ENCODE assay signal across 19 cellular contexts in genomic region chr7:18224138-18224537, GRCh38.
"Had no signal": no experiment of that assay in that cellular context is flagged by ENCODE, and none has a peak within 500 bp of the region (broad histone marks: within the 10 kb centered on the region; RNA-seq: fewer than 3 reads in every experiment).

No MANE protein-coding gene starts in this region.

- DNase-seq: activated CD8-positive, alpha-beta T cell treated with anti-CD3 and anti-CD28 coated beads for 36 hours; activated effector memory CD4-positive, alpha-beta T cell treated with anti-CD3 and anti-CD28 coated beads, Interleukin-2, amount 50 U/mL, for 16 hours; activated T-cell treated with anti-CD3 and anti-CD28 coated beads, Interleukin-2, amount 50 U/mL, for 48 hours; amygdala; central memory CD4-positive, alpha-beta T cell; effector CD4-positive, alpha-beta T cell; foreskin melanocyte; head of caudate nucleus; kidney glomerular epithelial cell; nephron progenitor cell; right lobe of liver; stomach; T-cell; T-helper 9 cell had no signal

- H3K36me3 ChIP-seq: right lobe of liver, stomach, vagina had no signal

- H3K27me3 ChIP-seq: right lobe of liver, stomach, vagina had no signal

- H3K4me1 ChIP-seq: right lobe of liver, vagina had no signal

- H3K27me3 Mint-ChIP-seq: brain, T-cell had no signal

- FAIRE-seq: endothelial cell of umbilical vein had no signal

- H3K4me3 Mint-ChIP-seq: activated CD8-positive, alpha-beta T cell treated with anti-CD3 and anti-CD28 coated beads for 36 hours; activated naive CD8-positive, alpha-beta T cell; brain; nephron progenitor cell; T-cell had no signal

- H3K27ac ChIP-seq: right lobe of liver, vagina had no signal

- H3K27ac Mint-ChIP-seq: activated CD8-positive, alpha-beta T cell treated with anti-CD3 and anti-CD28 coated beads for 36 hours; activated naive CD8-positive, alpha-beta T cell; brain; nephron progenitor cell; T-cell had no signal

- H3K36me3 Mint-ChIP-seq: activated naive CD8-positive, alpha-beta T cell; brain; T-cell had no signal

- H3K4me3 ChIP-seq: coronary artery, right lobe of liver, stomach, vagina had no signal

- H3K9me3 ChIP-seq: right lobe of liver, stomach, vagina had no signal

- ATAC-seq: activated CD8-positive, alpha-beta T cell treated with anti-CD3 and anti-CD28 coated beads for 36 hours; right lobe of liver; T-cell had no signal

- H3K4me1 Mint-ChIP-seq: nephron progenitor cell, T-cell had no signal

- H3K9me3 Mint-ChIP-seq: activated CD8-positive, alpha-beta T cell treated with anti-CD3 and anti-CD28 coated beads for 36 hours; brain; nephron progenitor cell; T-cell had no signal
